ENCODE assay signal across 16 cellular contexts in genomic region chr14:67602071-67602470, GRCh38. TPM values are rescaled to one million over a fixed set of nuclear protein-coding genes. Genes with fewer than 3 reads are reported as not detected.
DNase-seq lines count a peak whose midpoint lies in the region; ATAC-seq and TF ChIP-seq lines count a peak whose summit lies in the region.
"Had no signal": no experiment of that assay in that cellular context is flagged by ENCODE, and none has a peak within 500 bp of the region (broad histone marks: within the 10 kb centered on the region; RNA-seq: fewer than 3 reads in every experiment).

No MANE protein-coding gene starts in this region.

- DNase-seq in CD1c-positive myeloid dendritic cell (ENCODE audit: extremely low spot score) = peak; percentile 51
- DNase-seq in GM12865 (ENCODE audit: low read depth) = peak; percentile 37
- DNase-seq in activated B cell treated with CpG ODN at 0.5 μM for 24 hours = no peak
- no peak for DNase-seq in naive thymus-derived CD4-positive, alpha-beta T cell
- DNase-seq in islet precursor cell = no peak
- no peak for DNase-seq in vagina (ENCODE audit: extremely low spot score in 2 of 2)
- no peak for DNase-seq in HK-2 (ENCODE audit: unreplicated experiment)
- DNase-seq: AML-193; EL; GM23248; NCI-H1048; NCI-H345; NCI-H526 treated with DMSO at 0.1 percent for 48 hours; NK-92 treated with Interleukin-12 subunit alpha and Interleukin-12 subunit beta, amount 100 ng/mL, for 24 hours; PC-9 had no signal

- H3K4me3 ChIP-seq in GM12865 (ENCODE audit: low read depth, low read length) (no peak overlapping the region), vagina (no peak overlapping the region)
- H3K4me3 ChIP-seq in naive thymus-derived CD4-positive, alpha-beta T cell (ENCODE audit: low read length) = no peak overlapping the region
- H3K4me3 ChIP-seq: GM23248, PC-9 had no signal

- CTCF ChIA-PET in activated B cell treated with CpG ODN at 0.5 μM for 24 hours (lab: Charles Lee) = interaction anchor here (0.8 kb wide), 1 partner anchor 16 kb away, joined by 3 read pairs; no protein-coding TSS in a partner anchor
- CTCF ChIA-PET in naive thymus-derived CD4-positive, alpha-beta T cell (lab: Charles Lee) = interaction anchor here (0.9 kb wide), 1 partner anchor 102 kb away, joined by 3 read pairs; no protein-coding TSS in a partner anchor

- no peak overlapping the region for H3K4me3 Mint-ChIP-seq in activated B cell treated with CpG ODN at 0.5 μM for 24 hours
- peak overlapping the region in 4 of 10 donors; percentile 32 to 55 (median 42) for H3K4me3 Mint-ChIP-seq in naive thymus-derived CD4-positive, alpha-beta T cell

- H3K4me1 ChIP-seq in naive thymus-derived CD4-positive, alpha-beta T cell (ENCODE audit: control insufficient read depth in 2 of 2, insufficient read depth in 2 of 2, low read length in 2 of 2) = peaks cover 16 to 22% of the 10 kb centered on the region in 2 donors
- peaks cover 14% of the 10 kb centered on the region for H3K4me1 ChIP-seq in vagina

- H3K36me3 Mint-ChIP-seq in activated B cell treated with CpG ODN at 0.5 μM for 24 hours (ENCODE audit: low read depth) = peaks cover 7% of the 10 kb centered on the region
- peaks cover 0 to 2% (median 0%) of the 10 kb centered on the region in 5 donors for H3K36me3 Mint-ChIP-seq in naive thymus-derived CD4-positive, alpha-beta T cell

- no peak for ATAC-seq in activated B cell treated with CpG ODN at 0.5 μM for 24 hours (ENCODE audit: low read depth)
- no peak for ATAC-seq in naive thymus-derived CD4-positive, alpha-beta T cell
- ATAC-seq in GM18870 (IDR thresholded peaks at IDR 0.05; ENCODE audit: unreplicated experiment) = no peak

- POLR2A ChIA-PET in activated B cell treated with CpG ODN at 0.5 μM for 24 hours (lab: Charles Lee) = no interaction called here
- POLR2A ChIA-PET in naive thymus-derived CD4-positive, alpha-beta T cell (lab: Charles Lee) = no interaction called here

- no peaks in the 10 kb centered on the region for H3K9me3 ChIP-seq in naive thymus-derived CD4-positive, alpha-beta T cell (ENCODE audit: control insufficient read depth in 2 of 3, low read length in 3 of 3)
- H3K9me3 ChIP-seq in vagina = no peaks in the 10 kb centered on the region

- H3K4me1 Mint-ChIP-seq in activated B cell treated with CpG ODN at 0.5 μM for 24 hours = peaks cover 59% of the 10 kb centered on the region
- peaks cover 20 to 38% (median 30%) of the 10 kb centered on the region in 7 donors for H3K4me1 Mint-ChIP-seq in naive thymus-derived CD4-positive, alpha-beta T cell

- H3K9me3 Mint-ChIP-seq in activated B cell treated with CpG ODN at 0.5 μM for 24 hours = no peaks in the 10 kb centered on the region
- peaks cover 0 to 4% (median 0%) of the 10 kb centered on the region in 11 donors for H3K9me3 Mint-ChIP-seq in naive thymus-derived CD4-positive, alpha-beta T cell

- TF ChIP-seq POLR2A in vagina (IDR thresholded peaks at IDR 0.05) = no peak

- peak overlapping the region; percentile 73 for H3K27ac Mint-ChIP-seq in activated B cell treated with CpG ODN at 0.5 μM for 24 hours
- peak overlapping the region in 5 of 9 donors; percentile 12 to 39 (median 26) for H3K27ac Mint-ChIP-seq in naive thymus-derived CD4-positive, alpha-beta T cell

- H3K27ac ChIP-seq in naive thymus-derived CD4-positive, alpha-beta T cell (ENCODE audit: low read depth, low read length) = no peak overlapping the region
- H3K27ac ChIP-seq in vagina = no peak overlapping the region
- H3K27ac ChIP-seq: GM23248 had no signal

- H3K36me3 ChIP-seq in naive thymus-derived CD4-positive, alpha-beta T cell (ENCODE audit: control insufficient read depth in 2 of 3, insufficient read depth in 3 of 3, low read length in 3 of 3) = peaks cover 0 to 3% (median 0%) of the 10 kb centered on the region in 3 experiments
- no peaks in the 10 kb centered on the region for H3K36me3 ChIP-seq in vagina

- TF ChIP-seq CTCF in GM12865 (IDR thresholded peaks at IDR 0.05; ENCODE audit: insufficient read depth, low read depth, low read length, missing control alignments) = no peak
- no peak for TF ChIP-seq CTCF in activated B cell treated with CpG ODN at 0.5 μM for 24 hours (IDR thresholded peaks at IDR 0.05)
- TF ChIP-seq CTCF in vagina (IDR thresholded peaks at IDR 0.05) = no peak

- no peaks in the 10 kb centered on the region for H3K27me3 ChIP-seq in naive thymus-derived CD4-positive, alpha-beta T cell (ENCODE audit: control insufficient read depth in 2 of 2, insufficient read depth in 2 of 2, low read length in 2 of 2)
- no peaks in the 10 kb centered on the region for H3K27me3 ChIP-seq in vagina

- intact Hi-C loops in activated B cell treated with CpG ODN at 0.5 μM for 24 hours (cut with micrococcal nuclease) (loop anchor here (5.0 kb wide), 2 partner anchors 215 to 240 kb away; partner anchors contain the start of genes EIF2S1, RAD51B and ZFYVE26), vagina (cut with DNase I) (no loop called here)
- intact Hi-C loops in naive thymus-derived CD4-positive, alpha-beta T cell (cut with micrococcal nuclease) = loop anchor here (5.0 kb wide), 2 partner anchors 215 to 360 kb away; partner anchors contain the start of genes PALS1 (in 1 of the 2), RAD51B (in 1 of the 2) and ZFYVE26 (in 1 of the 2)

- no peaks in the 10 kb centered on the region for H3K27me3 Mint-ChIP-seq in activated B cell treated with CpG ODN at 0.5 μM for 24 hours
- H3K27me3 Mint-ChIP-seq in naive thymus-derived CD4-positive, alpha-beta T cell = peaks cover 0 to 11% (median 0%) of the 10 kb centered on the region in 5 donors

RNA-seq across cellular contexts. Expression of gene PIGH, which starts 2.0 kb away (rescaled TPM):
- total RNA-seq in activated B cell treated with CpG ODN at 0.5 μM for 24 hours (21.9 and 26.4 TPM in 2 replicates), vagina (24.1 TPM)
- total RNA-seq in naive thymus-derived CD4-positive, alpha-beta T cell = 10 to 100 TPM; 14.3 to 42.1 (median 34.5) TPM
- polyA plus RNA-seq in naive thymus-derived CD4-positive, alpha-beta T cell = 10 to 100 TPM; 31.2 to 31.7 TPM

RNA-seq across cellular contexts. Expression of gene ARG2, which starts 17.6 kb away (rescaled TPM):
- 0.40 and 0.46 TPM in 2 replicates for total RNA-seq in activated B cell treated with CpG ODN at 0.5 μM for 24 hours
- total RNA-seq in naive thymus-derived CD4-positive, alpha-beta T cell = 1 to 10 TPM in 3 of 5 experiments, under 1 TPM in 2; 0.46 to 5.1 (median 3.2) TPM
- polyA plus RNA-seq in naive thymus-derived CD4-positive, alpha-beta T cell = under 1 TPM; 0.36 to 0.56 TPM
- 14.2 TPM for total RNA-seq in vagina

Comparison
In these comparisons a context has a peak if more than half of its experiments do, and no peak if none do; other contexts are left out.
1. DNase-seq: peak in CD1c-positive myeloid dendritic cell (single experiment) and GM12865 (single experiment); none in activated B cell treated with CpG ODN at 0.5 μM for 24 hours (single experiment), naive thymus-derived CD4-positive, alpha-beta T cell (0 of 9), islet precursor cell (single experiment), vagina (0 of 2) and HK-2 (single experiment).